In genomic region chr16:84044108-84044488, GRCh38 we compare ENCODE assay signal across 12 cellular contexts. TPM values are rescaled to one million over a fixed set of nuclear protein-coding genes. Genes with fewer than 3 reads are reported as not detected.
A peak's percentile ranks its signal among the peaks of the same experiment; 100 is the strongest.
DNase-seq lines count a peak whose midpoint lies in the region; ATAC-seq lines count a peak whose summit lies in the region.
"Had no signal": no experiment of that assay in that cellular context is flagged by ENCODE, and none has a peak within 500 bp of the region (broad histone marks: within the 10 kb centered on the region; RNA-seq: fewer than 3 reads in every experiment).

No MANE protein-coding gene starts in this region.

- no peaks in the 10 kb centered on the region for H3K27me3 ChIP-seq in H7 (ENCODE audit: control insufficient read depth, insufficient read depth, low read length)
- H3K27me3 ChIP-seq: thyroid gland had no signal

- ATAC-seq in GM18520 (IDR thresholded peaks at IDR 0.05; ENCODE audit: unreplicated experiment), result no peak
- ATAC-seq in GM21717 (IDR thresholded peaks at IDR 0.05; ENCODE audit: unreplicated experiment), result no peak
- ATAC-seq: naive thymus-derived CD4-positive, alpha-beta T cell had no signal

- no peak overlapping the region for H3K4me3 ChIP-seq in H7 (ENCODE audit: insufficient read depth, low read depth, low read length)
- H3K4me3 ChIP-seq: thyroid gland had no signal

- no peaks in the 10 kb centered on the region for H3K36me3 ChIP-seq in H7 (replicated peaks; ENCODE audit: control insufficient read depth, insufficient read depth, low read length)
- H3K36me3 ChIP-seq: thyroid gland had no signal

- DNase-seq in AG08396 (ENCODE audit: low spot score) (peak; percentile 49), H7 (peak; percentile 83), SKM-1 (lab: John Stamatoyannopoulos, UW; ENCODE audit: unreplicated experiment) (peak; percentile 10), iPS-NIHi11 (ENCODE audit: low spot score) (peak; percentile 67), MV-4-11 (lab: John Stamatoyannopoulos, UW) (no peak), D341Med (ENCODE audit: low spot score) (no peak)
- DNase-seq: amygdala; naive thymus-derived CD4-positive, alpha-beta T cell; thyroid gland had no signal

RNA-seq across cellular contexts. Expression of gene SLC38A8, which starts 1.5 kb away (rescaled TPM):
- not detected in 2 replicates for total RNA-seq in H7 (2014; rRNA removed; shearing (Covaris generic))
- total RNA-seq: naive thymus-derived CD4-positive, alpha-beta T cell; NCI-H460; thyroid gland had no signal

Comparison
In these comparisons a context has a peak if more than half of its experiments do, and no peak if none do; other contexts are left out.
1. DNase-seq: peak in AG08396 (single experiment), H7 (single experiment), SKM-1 (single experiment) and iPS-NIHi11 (single experiment); none in MV-4-11 (single experiment) and D341Med (single experiment).